Comparison of ENCODE assay signal across 10 cellular contexts in genomic region chr13:35252536-35253205, GRCh38.
DNase-seq lines count a peak whose midpoint lies in the region; ATAC-seq lines count a peak whose summit lies in the region.
"Had no signal": no experiment of that assay in that cellular context is flagged by ENCODE, and none has a peak within 500 bp of the region (broad histone marks: within the 10 kb centered on the region; RNA-seq: fewer than 3 reads in every experiment).

No MANE protein-coding gene starts in this region.

- no peaks in the 10 kb centered on the region for H3K27me3 ChIP-seq in HAP-1 (ENCODE audit: low read depth)

- H3K36me3 ChIP-seq in HAP-1 (replicated peaks), result no peaks in the 10 kb centered on the region

- in situ Hi-C loops in HAP-1 (cut with MboI; ENCODE audit: low sequenced_read_pairs), result no loop called here

- ATAC-seq in GM19328 (IDR thresholded peaks at IDR 0.05; ENCODE audit: unreplicated experiment) (peak; percentile 96), HG02678 (IDR thresholded peaks at IDR 0.05; ENCODE audit: unreplicated experiment) (peak; percentile 97), HG03460 (IDR thresholded peaks at IDR 0.05; ENCODE audit: unreplicated experiment) (peak; percentile 88)

- H3K4me1 ChIP-seq in HAP-1, result no peaks in the 10 kb centered on the region

- DNase-seq in D341Med (ENCODE audit: low spot score) (peak; percentile 5), HAP-1 (ENCODE audit: low spot score in 2 of 2) (no peak)
- no peak for DNase-seq in stimulated activated CD4-positive, alpha-beta T cell treated with anti-CD3 and anti-CD28 coated beads, Interleukin-2, amount 100 ng/mL, for 48 hours
- no peak for DNase-seq in activated effector memory CD4-positive, alpha-beta T cell treated with anti-CD3 and anti-CD28 coated beads, Interleukin-2, amount 50 U/mL, for 16 hours
- DNase-seq in activated CD4-positive, CD25-positive, alpha-beta regulatory T cell (lab: John Stamatoyannopoulos, UW), result no peak
- DNase-seq: HCEC 1CT had no signal

- H3K9me3 ChIP-seq in HAP-1, result no peaks in the 10 kb centered on the region

- no peak overlapping the region for H3K4me3 ChIP-seq in HAP-1
- H3K4me3 ChIP-seq: skin epidermis had no signal
